ENCODE assay signal across 9 cellular contexts in genomic region chr4:108492816-108493595, GRCh38.
DNase-seq lines count a peak whose midpoint lies in the region; ATAC-seq and TF ChIP-seq lines count a peak whose summit lies in the region.
"Had no signal": no experiment of that assay in that cellular context is flagged by ENCODE, and none has a peak within 500 bp of the region (broad histone marks: within the 10 kb centered on the region; RNA-seq: fewer than 3 reads in every experiment).

No MANE protein-coding gene starts in this region.

- H3K36me3 ChIP-seq in OCI-LY7 (ENCODE audit: insufficient read depth, low read length) (no peaks in the 10 kb centered on the region), spleen (no peaks in the 10 kb centered on the region), heart right ventricle (no peaks in the 10 kb centered on the region)

- WGBS in spleen, 5 donors = 72 to 80% (median 75%) methylated on average over 3 to 4 of the region's 4 CpGs
- WGBS in heart right ventricle, 2 donors = 49 to 56% methylated on average over 4 of the region's 4 CpGs

- intact Hi-C loops in OCI-LY7 (cut with micrococcal nuclease; ENCODE audit: unreplicated experiment) = loop anchor here (1.0 kb wide), 2 partner anchors 463 to 475 kb away; no protein-coding TSS in a partner anchor
- intact Hi-C loops in spleen (cut with DNase I; ENCODE audit: low total_unique reads) = no loop called here
- intact Hi-C loops in heart right ventricle (cut with DNase I) = no loop called here

- H3K4me1 ChIP-seq in OCI-LY7 (ENCODE audit: insufficient read depth, low read length, poor library complexity, severe bottlenecking) = no peaks in the 10 kb centered on the region
- H3K4me1 ChIP-seq in spleen = no peaks in the 10 kb centered on the region
- H3K4me1 ChIP-seq in heart right ventricle = no peaks in the 10 kb centered on the region

- TF ChIP-seq POLR2A in spleen (IDR thresholded peaks at IDR 0.05) (no peak), GM18505 (IDR thresholded peaks at IDR 0.05; ENCODE audit: borderline replicate concordance, extremely low read depth, insufficient read depth, insufficient read length) (no peak)

- H3K4me3 ChIP-seq in OCI-LY7 (ENCODE audit: low read depth, low read length, poor library complexity, severe bottlenecking) (no peak overlapping the region), spleen (no peak overlapping the region), heart right ventricle (no peak overlapping the region)
- H3K4me3 ChIP-seq: SK-N-MC had no signal

- no peak overlapping the region for H3K4me2 ChIP-seq in OCI-LY7 (ENCODE audit: low read length)

- BruUV-seq in OCI-LY7 (replicated peaks; lab: Mats Ljungman, UMichigan) = no TSS peak

- CTCF ChIA-PET in OCI-LY7 (lab: Charles Lee; ENCODE audit: unreplicated experiment) = no interaction called here

- H3K9me3 ChIP-seq in OCI-LY7 (ENCODE audit: low read length) (peaks cover 17% of the 10 kb centered on the region), spleen (peaks cover 4 to 68% (median 48%) of the 10 kb centered on the region in 8 donors), heart right ventricle (peaks cover 0 to 59% (median 28%) of the 10 kb centered on the region in 11 donors)

- DNase-seq in OCI-LY7 (ENCODE audit: low spot score) (peak; percentile 39), spleen (peak; percentile 48), heart right ventricle (no peak), middle frontal gyrus (ENCODE audit: extremely low spot score, low spot score) (no peak)
- DNase-seq in central memory CD4-positive, alpha-beta T cell = peak; percentile 11

- no peaks in the 10 kb centered on the region for H3K79me2 ChIP-seq in OCI-LY7 (ENCODE audit: insufficient read depth, low read depth, low read length)

- no peaks in the 10 kb centered on the region for H4K20me1 ChIP-seq in OCI-LY7 (ENCODE audit: insufficient read depth, low read length)

- H3K9me2 ChIP-seq in OCI-LY7 (ENCODE audit: insufficient read depth, low read length) = no peaks in the 10 kb centered on the region; the same call in 1 of the 2 replicates

- ATAC-seq in GM19324 (IDR thresholded peaks at IDR 0.05; ENCODE audit: low FRiP score, unreplicated experiment) (peak; percentile 48), heart right ventricle (no peak), GM19395 (IDR thresholded peaks at IDR 0.05; ENCODE audit: unreplicated experiment) (no peak), GM18505 (IDR thresholded peaks at IDR 0.05; ENCODE audit: unreplicated experiment) (no peak)

- no peaks in the 10 kb centered on the region for H3K27me3 ChIP-seq in spleen (replicated peaks in 1 of 7)
- H3K27me3 ChIP-seq in heart right ventricle = no peaks in the 10 kb centered on the region

- H3K27ac ChIP-seq in OCI-LY7 (ENCODE audit: low read depth, low read length, poor library complexity, severe bottlenecking) = no peak overlapping the region
- no peak overlapping the region for H3K27ac ChIP-seq in spleen
- H3K27ac ChIP-seq in heart right ventricle = no peak overlapping the region
- H3K27ac ChIP-seq: SK-N-MC had no signal

- H2AFZ ChIP-seq in OCI-LY7 (ENCODE audit: low read length) = no peak overlapping the region

- POLR2A ChIA-PET in OCI-LY7 (lab: Charles Lee) = interaction anchor here (0.7 to 1.3 kb wide), 3 partner anchors 9 to 711 kb away, joined by 3 to 5 read pairs (median 5); no protein-coding TSS in a partner anchor

- peak; percentile 73 for TF ChIP-seq CTCF in OCI-LY7 (conservative IDR thresholded peaks at IDR 0.05; ENCODE audit: low read length)
- peak in 1 of 11 experiments; percentile 12 for TF ChIP-seq CTCF in spleen (IDR thresholded peaks at IDR 0.05 in 8 of 11, conservative IDR thresholded peaks at IDR 0.05 in 3 of 11)
- peak in 2 of 9 donors; percentile 12 to 24 for TF ChIP-seq CTCF in heart right ventricle (IDR thresholded peaks at IDR 0.05)

Comparison
In these comparisons a context has a peak if more than half of its experiments do, and no peak if none do; other contexts are left out.
1. DNase-seq: peak in OCI-LY7 (single experiment), central memory CD4-positive, alpha-beta T cell (single experiment) and spleen (single experiment); none in heart right ventricle (0 of 2) and middle frontal gyrus (single experiment).